7 cellular contexts compared by ENCODE assay signal in the genomic region with DNA sequence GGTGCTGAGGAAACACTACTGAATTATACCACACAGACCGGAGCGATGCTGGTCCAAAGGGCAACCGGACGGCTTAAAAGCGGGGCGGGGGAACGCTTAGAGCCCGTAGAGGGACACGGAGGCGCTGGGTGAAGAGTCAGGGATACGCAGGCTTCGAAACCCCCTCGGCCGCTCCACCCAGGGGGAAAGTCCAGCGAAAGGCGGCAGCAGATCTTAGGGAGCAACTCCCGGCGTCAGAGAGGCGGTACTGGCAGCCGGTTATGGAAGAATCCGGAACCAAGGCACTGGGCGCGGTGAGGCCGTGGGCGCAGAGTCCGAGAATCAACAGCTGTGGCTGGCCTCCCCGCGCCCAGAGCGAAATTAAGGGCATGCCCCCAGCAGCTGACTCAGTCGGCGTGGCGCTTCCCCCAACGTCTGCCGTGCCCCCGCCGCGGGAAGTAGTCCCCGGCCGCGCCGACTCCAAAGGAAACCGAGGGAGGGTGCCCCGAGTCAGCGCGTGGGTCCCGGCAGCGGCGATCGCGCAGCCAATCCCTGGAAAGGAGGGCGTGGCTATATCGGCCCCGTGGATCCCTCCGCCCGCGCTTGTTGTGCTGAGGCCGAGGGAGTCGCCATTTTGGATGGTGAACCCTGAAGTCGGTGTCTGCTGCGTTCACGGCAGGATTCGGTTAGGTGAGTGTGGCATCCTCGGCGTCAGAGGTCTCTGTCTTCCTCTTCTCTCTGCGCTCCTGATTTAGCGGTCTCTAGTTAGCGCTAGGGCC.
DNase-seq lines count a peak whose midpoint lies in the region; ATAC-seq and TF ChIP-seq lines count a peak whose summit lies in the region.

A gene (plus strand): TSS at position 611 of the 758 bp plus-strand sequence. CDS start 20,110 bp downstream, outside the sequence.

- no peak for TF ChIP-seq CTCF in astrocyte of the cerebellum (IDR thresholded peaks at IDR 0.05; ENCODE audit: low read depth, low read length, missing control alignments)

- peak; percentile 83 for ATAC-seq in GM18502 (IDR thresholded peaks at IDR 0.05; ENCODE audit: poor library complexity, unreplicated experiment)
- peak; percentile 80 for ATAC-seq in HG02943 (IDR thresholded peaks at IDR 0.05; ENCODE audit: low read depth, unreplicated experiment)

- peak within 1 kb of the TSS; percentile 100 for H3K4me3 ChIP-seq in astrocyte of the cerebellum (ENCODE audit: low read depth, low read length)

- in situ Hi-C loops in astrocyte of the cerebellum (cut with HindIII; ENCODE audit: low sequenced_read_pairs): no loop called here

- DNase-seq in NCI-H187 treated with DMSO at 0.1 percent for 48 hours (lab: John Stamatoyannopoulos, UW) (peak; percentile 53), T-helper 22 cell (ENCODE audit: low read depth) (peak; percentile 97), astrocyte of the cerebellum (ENCODE audit: low read depth) (peak; percentile 97), hepatic stellate cell (ENCODE audit: low spot score) (peak; percentile 99), retina (peak; percentile 98)

Comparison
In these comparisons a context has a peak if more than half of its experiments do, and no peak if none do; other contexts are left out.
1. Peak in every context shown above with its lines: DNase-seq, ATAC-seq and H3K4me3 ChIP-seq.